In the genomic region with DNA sequence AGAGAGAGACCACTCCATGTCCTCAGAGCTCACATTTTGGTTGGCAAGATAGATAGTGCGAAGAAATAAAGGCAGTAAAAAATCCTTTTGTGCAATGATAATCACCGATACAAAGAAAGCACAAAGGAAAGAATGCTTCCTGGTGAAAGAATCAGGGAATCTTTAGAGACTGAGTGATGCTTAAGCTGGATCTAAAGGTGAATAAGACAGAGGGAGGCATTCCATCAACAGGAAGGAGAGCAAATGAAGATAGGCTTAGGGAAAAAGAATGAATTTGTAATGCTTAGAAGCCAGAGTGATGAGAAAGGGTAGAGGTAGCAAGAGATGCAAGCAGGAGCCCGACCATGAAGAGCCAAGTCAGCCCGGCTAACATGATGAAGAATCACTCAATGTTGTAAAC, we compare ENCODE assay signal across 1 cellular context.
TF ChIP-seq lines count a peak whose summit lies in the region.

No MANE protein-coding gene starts in this region.

TF ChIP-seq in GM23338, 12 proteins besides CTCF, POLR2A, EP300 and RAD21 (continued from another document):
- TF ChIP-seq, protein P1, sequence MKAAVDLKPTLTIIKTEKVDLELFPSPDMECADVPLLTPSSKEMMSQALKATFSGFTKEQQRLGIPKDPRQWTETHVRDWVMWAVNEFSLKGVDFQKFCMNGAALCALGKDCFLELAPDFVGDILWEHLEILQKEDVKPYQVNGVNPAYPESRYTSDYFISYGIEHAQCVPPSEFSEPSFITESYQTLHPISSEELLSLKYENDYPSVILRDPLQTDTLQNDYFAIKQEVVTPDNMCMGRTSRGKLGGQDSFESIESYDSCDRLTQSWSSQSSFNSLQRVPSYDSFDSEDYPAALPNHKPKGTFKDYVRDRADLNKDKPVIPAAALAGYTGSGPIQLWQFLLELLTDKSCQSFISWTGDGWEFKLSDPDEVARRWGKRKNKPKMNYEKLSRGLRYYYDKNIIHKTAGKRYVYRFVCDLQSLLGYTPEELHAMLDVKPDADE (IDR thresholded peaks at IDR 0.05): no peak
- TF ChIP-seq NANOG (IDR thresholded peaks at IDR 0.05; ENCODE audit: borderline replicate concordance) (no peak), POLR2AphosphoS5 (IDR thresholded peaks at IDR 0.05; ENCODE audit: low read depth) (no peak)
- TF ChIP-seq, protein P2, sequence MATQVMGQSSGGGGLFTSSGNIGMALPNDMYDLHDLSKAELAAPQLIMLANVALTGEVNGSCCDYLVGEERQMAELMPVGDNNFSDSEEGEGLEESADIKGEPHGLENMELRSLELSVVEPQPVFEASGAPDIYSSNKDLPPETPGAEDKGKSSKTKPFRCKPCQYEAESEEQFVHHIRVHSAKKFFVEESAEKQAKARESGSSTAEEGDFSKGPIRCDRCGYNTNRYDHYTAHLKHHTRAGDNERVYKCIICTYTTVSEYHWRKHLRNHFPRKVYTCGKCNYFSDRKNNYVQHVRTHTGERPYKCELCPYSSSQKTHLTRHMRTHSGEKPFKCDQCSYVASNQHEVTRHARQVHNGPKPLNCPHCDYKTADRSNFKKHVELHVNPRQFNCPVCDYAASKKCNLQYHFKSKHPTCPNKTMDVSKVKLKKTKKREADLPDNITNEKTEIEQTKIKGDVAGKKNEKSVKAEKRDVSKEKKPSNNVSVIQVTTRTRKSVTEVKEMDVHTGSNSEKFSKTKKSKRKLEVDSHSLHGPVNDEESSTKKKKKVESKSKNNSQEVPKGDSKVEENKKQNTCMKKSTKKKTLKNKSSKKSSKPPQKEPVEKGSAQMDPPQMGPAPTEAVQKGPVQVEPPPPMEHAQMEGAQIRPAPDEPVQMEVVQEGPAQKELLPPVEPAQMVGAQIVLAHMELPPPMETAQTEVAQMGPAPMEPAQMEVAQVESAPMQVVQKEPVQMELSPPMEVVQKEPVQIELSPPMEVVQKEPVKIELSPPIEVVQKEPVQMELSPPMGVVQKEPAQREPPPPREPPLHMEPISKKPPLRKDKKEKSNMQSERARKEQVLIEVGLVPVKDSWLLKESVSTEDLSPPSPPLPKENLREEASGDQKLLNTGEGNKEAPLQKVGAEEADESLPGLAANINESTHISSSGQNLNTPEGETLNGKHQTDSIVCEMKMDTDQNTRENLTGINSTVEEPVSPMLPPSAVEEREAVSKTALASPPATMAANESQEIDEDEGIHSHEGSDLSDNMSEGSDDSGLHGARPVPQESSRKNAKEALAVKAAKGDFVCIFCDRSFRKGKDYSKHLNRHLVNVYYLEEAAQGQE (IDR thresholded peaks at IDR 0.05; ENCODE audit: unreplicated experiment): no peak
